ENCODE assay signal across 2 cellular contexts in genomic region chr3:149815728-149816127, GRCh38.
TF ChIP-seq lines count a peak whose summit lies in the region.

No MANE protein-coding gene starts in this region.

TF ChIP-seq in A549, 52 proteins besides CTCF, POLR2A, EP300 and RAD21:
- TF ChIP-seq CHD2 (IDR thresholded peaks at IDR 0.05; ENCODE audit: low read length, partially characterized antibody): no peak
- TF ChIP-seq RCOR1 (IDR thresholded peaks at IDR 0.05; ENCODE audit: low read depth, low read length): no peak
- TF ChIP-seq JUN (IDR thresholded peaks at IDR 0.05): no peak
- no peak for TF ChIP-seq E2F6 (IDR thresholded peaks at IDR 0.05; ENCODE audit: borderline replicate concordance, low read depth)
- TF ChIP-seq ZC3H11A (IDR thresholded peaks at IDR 0.05): no peak
- TF ChIP-seq CBX8 (IDR thresholded peaks at IDR 0.05): no peak
- no peak for TF ChIP-seq HOXB13 (CRISPR knock-in tag; IDR thresholded peaks at IDR 0.05; ENCODE audit: low read depth)
- no peak for TF ChIP-seq NR3C1 (IDR thresholded peaks at IDR 0.05)

TF ChIP-seq in neural cell, 6 proteins besides CTCF, POLR2A, EP300 and RAD21:
- no peak for TF ChIP-seq TAF1 (IDR thresholded peaks at IDR 0.05; ENCODE audit: low read depth)
- no peak for TF ChIP-seq POLR2AphosphoS5 (IDR thresholded peaks at IDR 0.05)
- no peak for TF ChIP-seq REST (IDR thresholded peaks at IDR 0.05; ENCODE audit: borderline replicate concordance)
- no peak for TF ChIP-seq EZH2 (IDR thresholded peaks at IDR 0.05; ENCODE audit: borderline replicate concordance, insufficient read depth, low read length, poor library complexity, severe bottlenecking)
- no peak for TF ChIP-seq MXI1 (conservative IDR thresholded peaks at IDR 0.05; ENCODE audit: poor library complexity, severe bottlenecking)
- TF ChIP-seq SMC3 (conservative IDR thresholded peaks at IDR 0.05; ENCODE audit: poor library complexity): no peak
